In genomic region chr5:62589504-62589903, GRCh38 we compare ENCODE assay signal across 1 cellular context.
TF ChIP-seq lines count a peak whose summit lies in the region.

No MANE protein-coding gene starts in this region.

TF ChIP-seq in H1, 55 proteins besides CTCF, POLR2A, EP300 and RAD21:
- TF ChIP-seq SIN3A (conservative IDR thresholded peaks at IDR 0.05 in 1 of 2, IDR thresholded peaks at IDR 0.05 in 1 of 2; ENCODE audit: low read depth in 1 of 2, low read length in 2 of 2) (no peak), TCF12 (IDR thresholded peaks at IDR 0.05; ENCODE audit: low read depth, low read length) (no peak)
TF ChIP-seq in H1: peak in this region for 0.
